Comparison of ENCODE assay signal across 9 cellular contexts in genomic region chr7:105877736-105878135, GRCh38. TPM values are rescaled to one million over a fixed set of nuclear protein-coding genes. Genes with fewer than 3 reads are reported as not detected.
DNase-seq lines count a peak whose midpoint lies in the region; ATAC-seq, FAIRE-seq and TF ChIP-seq lines count a peak whose summit lies in the region.
"Had no signal": no experiment of that assay in that cellular context is flagged by ENCODE, and none has a peak within 500 bp of the region (broad histone marks: within the 10 kb centered on the region; RNA-seq: fewer than 3 reads in every experiment).

No MANE protein-coding gene starts in this region.

- H3K9me3 ChIP-seq in A549 (peaks cover 2% of the 10 kb centered on the region; the same call in 2 of the 3 replicates), HCT116 (ENCODE audit: control insufficient read depth in 1 of 2, insufficient read depth in 1 of 2, low read depth in 1 of 2, low read length in 2 of 2) (no peaks in the 10 kb centered on the region), mammary epithelial cell (replicated peaks; ENCODE audit: insufficient read depth, low read length) (no peaks in the 10 kb centered on the region), mucosa of rectum (ENCODE audit: control insufficient read depth in 2 of 2, low read length in 2 of 2) (no peaks in the 10 kb centered on the region)

- DNase-seq in A549 (ENCODE audit: low read depth in 1 of 2, low spot score in 1 of 2) (no peak), HCT116 (ENCODE audit: low read depth, low spot score) (no peak), mammary epithelial cell (no peak), DMS153 (lab: John Stamatoyannopoulos, UW) (no peak), kidney glomerular epithelial cell (lab: John Stamatoyannopoulos, UW) (no peak)
- DNase-seq: T-helper 9 cell had no signal

- FAIRE-seq in A549 (lab: Jason Lieb, UNC) = no peak

- no peak for TF ChIP-seq EP300 in A549 (IDR thresholded peaks at IDR 0.05)

- POLR2A ChIA-PET in A549 (lab: Yijun Ruan, JAX) = interaction anchor here (0.6 to 1.1 kb wide), 2 partner anchors 102 to 164 kb away, joined by 4 read pairs; no protein-coding TSS in a partner anchor
- POLR2A ChIA-PET in HCT116 (lab: Charles Lee) = no interaction called here

- no peak overlapping the region for H2AFZ ChIP-seq in HCT116 (ENCODE audit: low read depth, low read length, poor library complexity, severe bottlenecking)
- H2AFZ ChIP-seq in mammary epithelial cell (ENCODE audit: low read depth, low read length) = no peak overlapping the region

- no peak for TF ChIP-seq POLR2A in A549 (IDR thresholded peaks at IDR 0.05; ENCODE audit: low read length)
- no peak for TF ChIP-seq POLR2A in HCT116 (IDR thresholded peaks at IDR 0.05; ENCODE audit: borderline replicate concordance, extremely low read depth, insufficient read depth, insufficient read length)

- H4K20me1 ChIP-seq in HCT116 (ENCODE audit: insufficient read depth) = no peaks in the 10 kb centered on the region
- H4K20me1 ChIP-seq in mammary epithelial cell (ENCODE audit: insufficient read depth, low read length) = no peaks in the 10 kb centered on the region

- H3K27ac ChIP-seq in A549 (peak overlapping the region; percentile 95 to 96), HCT116 (ENCODE audit: low read depth, low read length) (no peak overlapping the region; the same call in 1 of the 2 replicates), mammary epithelial cell (ENCODE audit: insufficient read depth, low read depth, low read length) (no peak overlapping the region), mucosa of rectum (ENCODE audit: low read depth in 2 of 2, low read length in 2 of 2) (peak overlapping the region; percentile 67 to 76)

- no peaks in the 10 kb centered on the region for H3K9me2 ChIP-seq in HCT116 (ENCODE audit: insufficient read depth)

- WGBS in A549 (ENCODE audit: missing lambda C conversion rate) = 76% methylated on average over 10 of the region's 10 CpGs
- 96% methylated on average over 10 of the region's 10 CpGs for WGBS in mammary epithelial cell (ENCODE audit: low coverage, missing lambda C conversion rate)

- no TSS peak for BruUV-seq in HCT116 (replicated peaks; lab: Mats Ljungman, UMichigan)
- BruUV-seq in mammary epithelial cell (replicated peaks; lab: Mats Ljungman, UMichigan) = no TSS peak

- CTCF ChIA-PET in A549 (lab: Yijun Ruan, JAX) = interaction anchor here (0.7 to 2.9 kb wide), 29 partner anchors 9 to 258 kb away, joined by 3 to 34 read pairs (median 4); no protein-coding TSS in a partner anchor
- CTCF ChIA-PET in HCT116 (lab: Charles Lee) = interaction anchor here (1.3 to 1.6 kb wide), 2 partner anchors 19 to 113 kb away, joined by 4 to 7 read pairs; no protein-coding TSS in a partner anchor
- CTCF ChIA-PET in mammary epithelial cell (lab: Charles Lee; ENCODE audit: low non-redundant PET) = interaction anchor here (0.8 kb wide), 1 partner anchor 71 kb away, joined by 16 read pairs; no protein-coding TSS in a partner anchor

- dilution Hi-C loops in mammary epithelial cell (cut with HindIII; ENCODE audit: low sequenced_read_pairs) = no loop called here

- H3K36me3 ChIP-seq in HCT116 (ENCODE audit: control insufficient read depth in 1 of 2, insufficient read depth in 2 of 2, low read length in 2 of 2) = no peaks in the 10 kb centered on the region; a peak in 1 of 4 replicates
- no peaks in the 10 kb centered on the region for H3K36me3 ChIP-seq in mammary epithelial cell (ENCODE audit: insufficient read depth, low read length)
- H3K36me3 ChIP-seq in mucosa of rectum (ENCODE audit: control insufficient read depth in 2 of 2, insufficient read depth in 2 of 2, low read length in 2 of 2) = no peaks in the 10 kb centered on the region

- H3K4me3 ChIP-seq in A549 (peak overlapping the region; percentile 84), HCT116 (replicated peaks in 1 of 2; ENCODE audit: low read depth in 1 of 2, low read length in 2 of 2) (peak overlapping the region; percentile 72 to 82), mammary epithelial cell (replicated peaks in 1 of 3; ENCODE audit: insufficient read depth in 1 of 3, low read depth in 2 of 3, low read length in 3 of 3) (no peak overlapping the region), mucosa of rectum (ENCODE audit: low read length in 2 of 2) (peak overlapping the region; percentile 80 to 87)

- H3K4me2 ChIP-seq in A549 = peak overlapping the region; percentile 91
- peak overlapping the region; percentile 90 for H3K4me2 ChIP-seq in HCT116 (ENCODE audit: low read length)
- peak overlapping the region; percentile 98 for H3K4me2 ChIP-seq in mammary epithelial cell (ENCODE audit: insufficient read depth, low read depth, low read length)

- RAD21 ChIA-PET in HCT116 (lab: Charles Lee; ENCODE audit: low non-redundant PET in 1 of 2, low total read pairs in 2 of 2, uncharacterized antibody in 2 of 2, unreplicated experiment in 2 of 2) = interaction anchor here in 1 of 2 experiments (0.6 kb wide), 1 partner anchor 257 kb away, joined by 3 read pairs; no protein-coding TSS in a partner anchor

- H3K79me2 ChIP-seq in HCT116 (ENCODE audit: insufficient read depth, low read length) (peaks cover 44% of the 10 kb centered on the region; the same call in 1 of the 2 replicates), mammary epithelial cell (ENCODE audit: insufficient read depth, low read length) (peaks cover 16% of the 10 kb centered on the region)

- H3K4me1 ChIP-seq in A549 = peaks cover 24% of the 10 kb centered on the region
- peaks cover 11 to 30% of the 10 kb centered on the region in 2 experiments for H3K4me1 ChIP-seq in HCT116 (ENCODE audit: control insufficient read depth in 1 of 2, insufficient read depth in 2 of 2, low read length in 2 of 2)
- peaks cover 17% of the 10 kb centered on the region for H3K4me1 ChIP-seq in mammary epithelial cell (ENCODE audit: insufficient read depth, low read length)
- H3K4me1 ChIP-seq in mucosa of rectum (ENCODE audit: control insufficient read depth in 2 of 2, insufficient read depth in 2 of 2, low read length in 2 of 2) = peaks cover 19 to 34% of the 10 kb centered on the region in 2 donors

- intact Hi-C loops in HCT116 (cut with micrococcal nuclease) (loop anchor here (2.0 to 10.0 kb wide), 4 partner anchors 47 to 223 kb away; no protein-coding TSS in a partner anchor), mammary epithelial cell (cut with micrococcal nuclease) (loop anchor here (2.0 to 5.0 kb wide), 2 partner anchors 45 to 165 kb away; no protein-coding TSS in a partner anchor)

- H3K9ac ChIP-seq in HCT116 (ENCODE audit: low read length) = peak overlapping the region; percentile 80
- no peak overlapping the region for H3K9ac ChIP-seq in mammary epithelial cell (ENCODE audit: insufficient read depth, low read length)
- peak overlapping the region; percentile 66 to 71 for H3K9ac ChIP-seq in mucosa of rectum (ENCODE audit: low read depth in 1 of 2, low read length in 2 of 2)

- TF ChIP-seq CTCF in A549 (IDR thresholded peaks at IDR 0.05) (no peak), HCT116 (IDR thresholded peaks at IDR 0.05 in 2 of 3, conservative IDR thresholded peaks at IDR 0.05 in 1 of 3; ENCODE audit: borderline replicate concordance in 1 of 3, insufficient read depth in 1 of 3, low read depth in 2 of 3, low read length in 2 of 3) (no peak), mammary epithelial cell (conservative IDR thresholded peaks at IDR 0.05 in 1 of 2, IDR thresholded peaks at IDR 0.05 in 1 of 2; ENCODE audit: extremely low read depth in 1 of 2, insufficient read depth in 1 of 2, low read depth in 1 of 2, low read length in 2 of 2) (no peak)

- TF ChIP-seq RAD21 in A549 (conservative IDR thresholded peaks at IDR 0.05 in 1 of 2, IDR thresholded peaks at IDR 0.05 in 1 of 2) (no peak), HCT116 (IDR thresholded peaks at IDR 0.05; ENCODE audit: low read depth) (no peak)

- in situ Hi-C loops in mammary epithelial cell (cut with MboI; ENCODE audit: low sequenced_read_pairs in 2 of 2) = loop anchor here in 1 of 2 donors (10.0 to 25.0 kb wide), 2 partner anchors 113 to 135 kb away; no protein-coding TSS in a partner anchor

- H3K27me3 ChIP-seq in HCT116 (ENCODE audit: insufficient read depth, low read length) (no peaks in the 10 kb centered on the region), mammary epithelial cell (ENCODE audit: insufficient read depth, low read length) (no peaks in the 10 kb centered on the region), mucosa of rectum (ENCODE audit: control insufficient read depth in 2 of 2, insufficient read depth in 2 of 2, low read length in 2 of 2) (no peaks in the 10 kb centered on the region)

- ATAC-seq in A549 = no peak
- ATAC-seq in HCT116 = no peak
- ATAC-seq in HG02798 (IDR thresholded peaks at IDR 0.05; ENCODE audit: poor library complexity, unreplicated experiment) = no peak
- no peak for ATAC-seq in GM21528 (IDR thresholded peaks at IDR 0.05; ENCODE audit: low FRiP score, unreplicated experiment)

TF ChIP-seq in A549, 52 proteins besides CTCF, POLR2A, EP300 and RAD21 (continues in another document):
- TF ChIP-seq SMC3 (IDR thresholded peaks at IDR 0.05) (no peak), POLR2AphosphoS2 (conservative IDR thresholded peaks at IDR 0.05; ENCODE audit: low read length) (no peak)

TF ChIP-seq in HCT116, 20 proteins besides CTCF, POLR2A, EP300 and RAD21 (continues in another document):
- TF ChIP-seq ZBTB33 (IDR thresholded peaks at IDR 0.05; ENCODE audit: extremely low read depth, insufficient replicate concordance, low read length) = no peak
- no peak for TF ChIP-seq FOSL1 (IDR thresholded peaks at IDR 0.05; ENCODE audit: low read depth)

RNA-seq across cellular contexts. Expression of gene ATXN7L1, which starts 1.3 kb away (rescaled TPM):
- 4.5 and 4.8 TPM in 2 replicates for polyA plus RNA-seq in A549 (2011; rRNA removed)
- polyA plus RNA-seq in A549 (2012; cell fraction: cytosol; rRNA removed) = 2.1 and 2.9 TPM in 2 replicates
- 3.0 and 4.1 TPM in 2 replicates for polyA plus RNA-seq in A549 (2012; cell fraction: nucleus; rRNA removed)
- 5.0 to 8.1 TPM (median 5.7 TPM) in 3 replicates for polyA plus RNA-seq in A549 (2017; fragmentation: RNase III; extraction: RNeasy Plus Mini Kit Qiagen cat#74134 plus additional on column Dnase treatment)
- 6.4 and 7.5 TPM in 2 replicates for polyA minus RNA-seq in A549 (2011; rRNA and poly(A)+ RNA removed)
- 11.5 TPM for total RNA-seq in HCT116 (2021; ENCODE audit: unreplicated experiment)
- polyA plus RNA-seq in HCT116 (2012) = 5.3 and 6.1 TPM in 2 replicates
- 10 to 100 TPM in 1 of 2 donors, 1 to 10 TPM in 1; 5.8 to 10.9 TPM for total RNA-seq in mammary epithelial cell
- polyA plus RNA-seq in mammary epithelial cell = 2.4 TPM
- 2.3 TPM for polyA minus RNA-seq in mammary epithelial cell

Comparison
In these comparisons a context has a peak if more than half of its experiments do, and no peak if none do; other contexts are left out.
1. H3K27ac ChIP-seq: peak in A549 (2 of 2) and mucosa of rectum (2 of 2); none in HCT116 (single experiment) and mammary epithelial cell (single experiment).
2. H3K4me3 ChIP-seq: peak in A549 (single experiment), HCT116 (2 of 2) and mucosa of rectum (2 of 2); none in mammary epithelial cell (0 of 3).
3. Peak in every context shown above with its lines, with median percentiles within 50 percentile points of each other: H3K4me2 ChIP-seq.